ENCODE assay signal across 8 cellular contexts in the genomic region with DNA sequence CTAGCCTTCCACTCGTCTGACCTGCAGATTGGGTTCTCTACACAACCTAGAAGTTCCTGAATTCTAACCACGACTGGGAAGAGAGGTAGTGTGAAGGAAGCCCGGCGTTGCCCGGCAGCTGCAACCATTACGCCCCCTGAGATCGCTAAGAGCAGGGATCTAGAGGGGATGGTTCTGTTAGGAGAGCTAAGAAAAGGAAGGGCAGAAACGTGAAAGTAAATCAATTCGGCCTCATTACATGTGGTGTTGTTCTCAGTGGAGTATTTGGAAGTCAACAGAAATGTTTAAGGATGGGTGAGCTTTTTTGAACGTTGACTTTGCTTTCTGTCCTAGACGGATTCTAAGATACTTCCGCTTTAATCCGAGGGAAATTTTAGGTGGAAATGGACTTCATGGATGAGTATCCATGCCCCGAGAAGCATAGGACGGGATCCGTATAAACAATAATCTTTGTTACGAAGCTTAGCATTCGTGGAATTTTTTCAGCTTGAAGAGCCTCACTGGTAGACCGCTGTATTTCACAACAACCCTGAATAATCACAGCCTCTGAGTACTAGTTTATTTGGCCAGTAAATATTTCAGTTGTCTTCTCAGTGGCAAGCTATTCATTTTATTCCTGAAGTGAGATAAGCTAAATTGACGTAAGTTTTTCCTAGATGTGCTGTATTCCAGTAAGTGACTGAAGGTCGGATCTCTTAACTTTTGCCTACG. TPM values are rescaled to one million over a fixed set of nuclear protein-coding genes. Genes with fewer than 3 reads are reported as not detected.
A peak's percentile ranks its signal among the peaks of the same experiment; 100 is the strongest.
DNase-seq lines count a peak whose midpoint lies in the region; ATAC-seq and TF ChIP-seq lines count a peak whose summit lies in the region.

No MANE protein-coding gene starts in this region.

- intact Hi-C loops in Caco-2 (cut with micrococcal nuclease; ENCODE audit: unreplicated experiment) = loop anchor here (1.0 to 5.0 kb wide), 3 partner anchors 33 to 165 kb away; a partner anchor contains a TSS
- intact Hi-C loops in activated B cell treated with CpG ODN at 0.5 μM for 24 hours (cut with micrococcal nuclease) = loop anchor here (1.0 to 2.0 kb wide), 5 partner anchors 34 to 171 kb away; a partner anchor contains a TSS

- DNase-seq in Caco-2 (peak in 1 of 2 experiments; percentile 59), activated B cell treated with CpG ODN at 0.5 μM for 24 hours (no peak), pons (ENCODE audit: low spot score) (peak; percentile 18), NCI-H1930 (lab: John Stamatoyannopoulos, UW) (no peak), cerebellar nuclear complex (lab: John Stamatoyannopoulos, UW) (no peak)

- ATAC-seq in HG03108 (IDR thresholded peaks at IDR 0.05; ENCODE audit: unreplicated experiment) (peak; percentile 3), activated B cell treated with CpG ODN at 0.5 μM for 24 hours (ENCODE audit: low read depth) (no peak), gastroesophageal sphincter (no peak), HG03439 (IDR thresholded peaks at IDR 0.05; ENCODE audit: unreplicated experiment) (no peak)

- TF ChIP-seq POLR2A in gastroesophageal sphincter (IDR thresholded peaks at IDR 0.05) = no peak

- CTCF ChIA-PET in Caco-2 (lab: Charles Lee) = interaction anchor here (0.7 to 1.2 kb wide), 5 partner anchors 25 to 203 kb away, joined by 3 to 5 read pairs (median 4); no protein-coding TSS in a partner anchor
- CTCF ChIA-PET in activated B cell treated with CpG ODN at 0.5 μM for 24 hours (lab: Charles Lee) = interaction anchor here (0.7 to 1.6 kb wide), 4 partner anchors 32 to 203 kb away, joined by 3 to 6 read pairs (median 6); no protein-coding TSS in a partner anchor

- peak overlapping the region; percentile 91 for H3K4me3 Mint-ChIP-seq in Caco-2 (ENCODE audit: unreplicated experiment)
- H3K4me3 Mint-ChIP-seq in activated B cell treated with CpG ODN at 0.5 μM for 24 hours = peak overlapping the region; percentile 97

- H3K4me1 Mint-ChIP-seq in Caco-2 (ENCODE audit: low read depth, unreplicated experiment) (peaks cover 39% of the 10 kb centered on the region), activated B cell treated with CpG ODN at 0.5 μM for 24 hours (peaks cover 58% of the 10 kb centered on the region)

- peaks cover 74% of the 10 kb centered on the region for H3K36me3 Mint-ChIP-seq in Caco-2 (ENCODE audit: insufficient read depth, unreplicated experiment)
- peaks cover 31% of the 10 kb centered on the region for H3K36me3 Mint-ChIP-seq in activated B cell treated with CpG ODN at 0.5 μM for 24 hours (ENCODE audit: low read depth)

- no peak for TF ChIP-seq EP300 in gastroesophageal sphincter (IDR thresholded peaks at IDR 0.05)

- H3K9me3 ChIP-seq in Caco-2 (no peaks in the 10 kb centered on the region), gastroesophageal sphincter (no peaks in the 10 kb centered on the region)

- peak overlapping the region; percentile 86 to 92 (median 88) for H3K27ac ChIP-seq in gastroesophageal sphincter

- H3K36me3 ChIP-seq in Caco-2 (ENCODE audit: control insufficient read depth, insufficient read depth, low read length) (peaks cover 7% of the 10 kb centered on the region), gastroesophageal sphincter (peaks cover 0 to 37% of the 10 kb centered on the region in 2 donors)

- no peak for TF ChIP-seq CTCF in Caco-2 (IDR thresholded peaks at IDR 0.05; ENCODE audit: insufficient read depth in 1 of 2, low read depth in 1 of 2, low read length in 1 of 2, severe bottlenecking in 1 of 2, unreplicated experiment in 1 of 2)
- TF ChIP-seq CTCF in activated B cell treated with CpG ODN at 0.5 μM for 24 hours (IDR thresholded peaks at IDR 0.05) = no peak
- TF ChIP-seq CTCF in gastroesophageal sphincter (IDR thresholded peaks at IDR 0.05) = no peak

- TSS peak; percentile 61 for BruUV-seq in Caco-2 (replicated peaks; lab: Mats Ljungman, UMichigan)

- H3K4me1 ChIP-seq in Caco-2 (peaks cover 12% of the 10 kb centered on the region), gastroesophageal sphincter (peaks cover 3 to 55% (median 19%) of the 10 kb centered on the region in 3 donors)

- peak overlapping the region; percentile 69 for H3K4me3 ChIP-seq in Caco-2 (ENCODE audit: low read depth, low read length)
- peak overlapping the region; percentile 85 to 99 for H3K4me3 ChIP-seq in gastroesophageal sphincter

- H3K27ac Mint-ChIP-seq in Caco-2 (ENCODE audit: unreplicated experiment) (peak overlapping the region; percentile 95), activated B cell treated with CpG ODN at 0.5 μM for 24 hours (peak overlapping the region; percentile 100)

- POLR2A ChIA-PET in Caco-2 (lab: Charles Lee) = no interaction called here
- POLR2A ChIA-PET in activated B cell treated with CpG ODN at 0.5 μM for 24 hours (lab: Charles Lee) = interaction anchor here (0.7 to 2.9 kb wide), 10 partner anchors 16 to 594 kb away, joined by 3 to 30 read pairs (median 4); a partner anchor contains a TSS

- H3K9me3 Mint-ChIP-seq in Caco-2 (ENCODE audit: unreplicated experiment) (no peaks in the 10 kb centered on the region), activated B cell treated with CpG ODN at 0.5 μM for 24 hours (no peaks in the 10 kb centered on the region)

- H3K27me3 Mint-ChIP-seq in Caco-2 (ENCODE audit: insufficient read depth, unreplicated experiment) = no peaks in the 10 kb centered on the region
- H3K27me3 Mint-ChIP-seq in activated B cell treated with CpG ODN at 0.5 μM for 24 hours = no peaks in the 10 kb centered on the region

- 1 to 2% methylated on average over 15 to 20 of the region's 22 CpGs for WGBS in gastroesophageal sphincter (ENCODE audit: low coverage in 1 of 2), 2 donors

- H3K27me3 ChIP-seq in Caco-2 (replicated peaks; ENCODE audit: control insufficient read depth, insufficient read depth, low read length) = no peaks in the 10 kb centered on the region
- H3K27me3 ChIP-seq in gastroesophageal sphincter = no peaks in the 10 kb centered on the region

RNA-seq across cellular contexts. Expression of a gene that starts 0.6 kb away (rescaled TPM):
- 537 and 576 TPM in 2 replicates for total RNA-seq in Caco-2 (2022)
- total RNA-seq in activated B cell treated with CpG ODN at 0.5 μM for 24 hours = 199 and 230 TPM in 2 replicates
- total RNA-seq in gastroesophageal sphincter = 10 to 100 TPM; 59.8 to 79.4 (median 70.2) TPM

RNA-seq across cellular contexts. Expression of a gene that starts 34.3 kb away (rescaled TPM):
- total RNA-seq in Caco-2 (2022) (93.9 and 107 TPM in 2 replicates), activated B cell treated with CpG ODN at 0.5 μM for 24 hours (104 and 117 TPM in 2 replicates), gastroesophageal sphincter (100 to 1,000 TPM in 1 of 4 donors, 10 to 100 TPM in 3; 42.3 to 116 (median 74.8) TPM)

RNA-seq across cellular contexts. Expression of a gene that starts 42.6 kb away (rescaled TPM):
- total RNA-seq in Caco-2 (2022) (103 and 106 TPM in 2 replicates), activated B cell treated with CpG ODN at 0.5 μM for 24 hours (28.4 and 34.2 TPM in 2 replicates), gastroesophageal sphincter (10 to 100 TPM; 37.3 to 44.6 (median 42.8) TPM)

RNA-seq across cellular contexts. Expression of a gene that starts 57.9 kb away (rescaled TPM):
- total RNA-seq in Caco-2 (2022) (0.16 and 0.32 TPM in 2 replicates), activated B cell treated with CpG ODN at 0.5 μM for 24 hours (0.20 TPM in 1 of 2 replicates, not detected in the other), gastroesophageal sphincter (1 to 10 TPM in 1 of 4 donors, under 1 TPM in 2, not detected in 1; 0.10 to 1.3 (median 0.46) TPM)

RNA-seq across cellular contexts. Expression of a gene that starts 59.5 kb away (rescaled TPM):
- total RNA-seq in Caco-2 (2022) = not detected in 2 replicates
- 1.8 TPM in 1 of 2 replicates, not detected in the other for total RNA-seq in activated B cell treated with CpG ODN at 0.5 μM for 24 hours
- total RNA-seq in gastroesophageal sphincter = 1 to 10 TPM in 3 of 4 donors, not detected in 1; 1.5 to 1.8 (median 1.7) TPM
